In genomic region chr4:145484240-145484846, GRCh38 we compare ENCODE assay signal across 13 cellular contexts. TPM values are rescaled to one million over a fixed set of nuclear protein-coding genes. Genes with fewer than 3 reads are reported as not detected.
DNase-seq lines count a peak whose midpoint lies in the region; ATAC-seq and TF ChIP-seq lines count a peak whose summit lies in the region.
"Had no signal": no experiment of that assay in that cellular context is flagged by ENCODE, and none has a peak within 500 bp of the region (broad histone marks: within the 10 kb centered on the region; RNA-seq: fewer than 3 reads in every experiment).

No MANE protein-coding gene starts in this region.

- peak overlapping the region; percentile 86 for H3K9ac ChIP-seq in neural cell (ENCODE audit: low read length)

- no peak overlapping the region for H2AFZ ChIP-seq in neural cell (ENCODE audit: low read depth, low read length)

- peak overlapping the region; percentile 83 for H3K4me3 ChIP-seq in neural cell (ENCODE audit: low read length)
- H3K4me3 ChIP-seq: colonic mucosa, K562 had no signal

- H4K20me1 ChIP-seq in neural cell (ENCODE audit: insufficient read depth) = no peaks in the 10 kb centered on the region

- peak; percentile 6 for DNase-seq in COR-L47 (lab: John Stamatoyannopoulos, UW)
- peak; percentile 50 for DNase-seq in NAMALWA (ENCODE audit: low spot score)
- DNase-seq in HK-2 (ENCODE audit: unreplicated experiment) = no peak
- no peak for DNase-seq in DMS79 treated with DMSO at 0.1 percent for 48 hours (lab: John Stamatoyannopoulos, UW)
- DNase-seq: activated T-cell treated with anti-CD3 and anti-CD28 coated beads, Interleukin-2, amount 50 U/mL, for 4 hours; colonic mucosa; pancreas; T-helper 2 cell had no signal

- no peaks in the 10 kb centered on the region for H3K27me3 ChIP-seq in neural cell (ENCODE audit: insufficient read depth, low read depth, low read length)
- H3K27me3 ChIP-seq: colonic mucosa, pancreas had no signal

- H3K4me2 ChIP-seq in neural cell (ENCODE audit: low read length) = peak overlapping the region; percentile 76

- ATAC-seq in SK-N-SH treated with all-trans-retinoic acid at 6 μM for 48 hours (no peak), HG03521 (IDR thresholded peaks at IDR 0.05; ENCODE audit: unreplicated experiment) (no peak), GM18873 (IDR thresholded peaks at IDR 0.05; ENCODE audit: low FRiP score, unreplicated experiment) (no peak)
- ATAC-seq: activated T-cell treated with anti-CD3 and anti-CD28 coated beads, Interleukin-2, amount 50 U/mL, for 4 hours; K562 had no signal

- no peaks in the 10 kb centered on the region for H3K9me3 ChIP-seq in neural cell (ENCODE audit: low read length)
- H3K9me3 ChIP-seq: colonic mucosa, pancreas had no signal

- H3K9me2 ChIP-seq in neural cell (ENCODE audit: insufficient read depth, low read length) = no peaks in the 10 kb centered on the region

- no peaks in the 10 kb centered on the region for H3F3A ChIP-seq in neural cell (ENCODE audit: insufficient read depth, low read length, poor library complexity, severe bottlenecking)

- H3K79me2 ChIP-seq in neural cell (replicated peaks; ENCODE audit: insufficient read depth, low read length) = peaks cover 64% of the 10 kb centered on the region

- TF ChIP-seq RAD21 in neural cell (conservative IDR thresholded peaks at IDR 0.05) = no peak

- peak overlapping the region; percentile 93 for H3K27ac ChIP-seq in neural cell (ENCODE audit: low read length)
- H3K27ac ChIP-seq: pancreas had no signal

- no peak for TF ChIP-seq CTCF in neural cell (IDR thresholded peaks at IDR 0.05; ENCODE audit: poor library complexity, severe bottlenecking)

- no peaks in the 10 kb centered on the region for H3K36me3 ChIP-seq in neural cell (ENCODE audit: insufficient read depth, low read length)
- H3K36me3 ChIP-seq: colonic mucosa, pancreas had no signal

- TF ChIP-seq EP300 in neural cell (conservative IDR thresholded peaks at IDR 0.05; ENCODE audit: poor library complexity, severe bottlenecking) = no peak

TF ChIP-seq in SK-N-SH treated with all-trans-retinoic acid at 6 μM for 48 hours, 23 proteins besides CTCF, POLR2A, EP300 and RAD21:
- TF ChIP-seq OSR1 (CRISPR knock-in tag; IDR thresholded peaks at IDR 0.05) (no peak), PPARA (CRISPR knock-in tag; IDR thresholded peaks at IDR 0.05; ENCODE audit: borderline replicate concordance) (no peak), ISL1 (CRISPR knock-in tag; IDR thresholded peaks at IDR 0.05) (peak; percentile 53), ZC3H10 (CRISPR knock-in tag; IDR thresholded peaks at IDR 0.05) (no peak), CREB5 (CRISPR knock-in tag; IDR thresholded peaks at IDR 0.05; ENCODE audit: low read depth) (peak; percentile 67; the same call in 1 of the 2 replicates), ESRRG (CRISPR knock-in tag; IDR thresholded peaks at IDR 0.05) (no peak), TCF4 (CRISPR knock-in tag; IDR thresholded peaks at IDR 0.05; ENCODE audit: borderline replicate concordance) (peak; percentile 67)

TF ChIP-seq in neural cell, 6 proteins besides CTCF, POLR2A, EP300 and RAD21:
- TF ChIP-seq POLR2AphosphoS5 (IDR thresholded peaks at IDR 0.05) (no peak), MXI1 (conservative IDR thresholded peaks at IDR 0.05; ENCODE audit: poor library complexity, severe bottlenecking) (no peak), SMC3 (conservative IDR thresholded peaks at IDR 0.05; ENCODE audit: poor library complexity) (no peak), REST (IDR thresholded peaks at IDR 0.05; ENCODE audit: borderline replicate concordance) (no peak), EZH2 (IDR thresholded peaks at IDR 0.05; ENCODE audit: borderline replicate concordance, insufficient read depth, low read length, poor library complexity, severe bottlenecking) (no peak), TAF1 (IDR thresholded peaks at IDR 0.05; ENCODE audit: low read depth) (no peak)

RNA-seq across cellular contexts. Expression of gene SMAD1, which starts 2.7 kb away (rescaled TPM):
- polyA plus RNA-seq in neural cell = 26.8 and 31.7 TPM in 2 replicates
- polyA minus RNA-seq in neural cell = 25.3 and 49.1 TPM in 2 replicates

Comparison
In these comparisons a context has a peak if more than half of its experiments do, and no peak if none do; other contexts are left out.
1. DNase-seq: peak in COR-L47 (single experiment) and NAMALWA (single experiment); none in HK-2 (single experiment) and DMS79 treated with DMSO at 0.1 percent for 48 hours (single experiment).